Comparison of ENCODE assay signal across 8 cellular contexts in genomic region chr3:49121244-49121671, GRCh38. TPM values are rescaled to one million over a fixed set of nuclear protein-coding genes. Genes with fewer than 3 reads are reported as not detected.
DNase-seq lines count a peak whose midpoint lies in the region; ATAC-seq and TF ChIP-seq lines count a peak whose summit lies in the region.

No MANE protein-coding gene starts in this region.

- H3K4me1 ChIP-seq in CD4-positive, alpha-beta memory T cell (ENCODE audit: insufficient read depth, low read length), result peaks cover 26% of the 10 kb centered on the region
- peaks cover 2% of the 10 kb centered on the region for H3K4me1 ChIP-seq in NT2/D1 (ENCODE audit: insufficient read depth, insufficient read length)
- peaks cover 4% of the 10 kb centered on the region for H3K4me1 ChIP-seq in ectodermal cell (ENCODE audit: control insufficient read depth, insufficient read depth, low read length)
- peaks cover 7% of the 10 kb centered on the region for H3K4me1 ChIP-seq in ovary (ENCODE audit: insufficient read depth)

- peak overlapping the region; percentile 100 for H3K9ac ChIP-seq in NT2/D1 (ENCODE audit: insufficient read length, low read depth)

- peak overlapping the region in 1 of 2 donors; percentile 94 for H3K4me3 ChIP-seq in CD4-positive, alpha-beta memory T cell (ENCODE audit: low read length in 2 of 2)
- H3K4me3 ChIP-seq in NT2/D1 (ENCODE audit: insufficient read length, low read depth), result peak overlapping the region; percentile 100
- peak overlapping the region; percentile 97 for H3K4me3 ChIP-seq in ectodermal cell (ENCODE audit: insufficient read depth, low read depth, low read length)
- peak overlapping the region; percentile 80 for H3K4me3 ChIP-seq in ovary

- no peak for TF ChIP-seq EP300 in ovary (IDR thresholded peaks at IDR 0.05)

- DNase-seq in CD4-positive, alpha-beta memory T cell, result peak in 1 of 5 donors; percentile 4
- DNase-seq in NT2/D1 (ENCODE audit: low read depth, low spot score) (no peak), ovary (no peak), amniotic stem cell (lab: John Stamatoyannopoulos, UW) (no peak), epidermal melanocyte (ENCODE audit: insufficient read length, low spot score) (no peak), NCI-H345 treated with DMSO at 0.1 percent for 48 hours (lab: John Stamatoyannopoulos, UW; ENCODE audit: unreplicated experiment) (no peak)

- no peaks in the 10 kb centered on the region for H3K27me3 ChIP-seq in CD4-positive, alpha-beta memory T cell (ENCODE audit: insufficient read depth, low read length)
- H3K27me3 ChIP-seq in NT2/D1 (ENCODE audit: insufficient read depth, insufficient read length) (no peaks in the 10 kb centered on the region), ectodermal cell (ENCODE audit: control insufficient read depth, insufficient read depth, low read length, poor library complexity, severe bottlenecking) (no peaks in the 10 kb centered on the region), ovary (no peaks in the 10 kb centered on the region)

- intact Hi-C loops in CD4-positive, alpha-beta memory T cell (cut with micrococcal nuclease), result loop anchor here (2.0 kb wide), 2 partner anchors 38 to 50 kb away; partner anchors contain the start of gene KLHDC8B
- intact Hi-C loops in ovary (cut with DNase I), result no loop called here

- POLR2A ChIA-PET in CD4-positive, alpha-beta memory T cell (lab: Charles Lee; ENCODE audit: partially characterized antibody), result interaction anchor here (0.6 to 5.9 kb wide), 27 partner anchors 9 to 1115 kb away, joined by 3 to 105 read pairs (median 5); partner anchors contain the start of genes ARIH2, BSN, CCDC71 and DAG1

- no peaks in the 10 kb centered on the region for H3K9me3 ChIP-seq in CD4-positive, alpha-beta memory T cell (ENCODE audit: control insufficient read depth in 1 of 2, low read length in 2 of 2)
- H3K9me3 ChIP-seq in NT2/D1 (ENCODE audit: insufficient read depth, low read length), result no peaks in the 10 kb centered on the region
- no peaks in the 10 kb centered on the region for H3K9me3 ChIP-seq in ectodermal cell (ENCODE audit: control insufficient read depth, low read length)
- H3K9me3 ChIP-seq in ovary, result no peaks in the 10 kb centered on the region

- 92 to 93% methylated on average over 14 of the region's 14 CpGs for WGBS in ectodermal cell, 2 experiments
- WGBS in ovary, 3 donors, result 67 to 70% (median 68%) methylated on average over 14 of the region's 14 CpGs

- H3K27me3 Mint-ChIP-seq in CD4-positive, alpha-beta memory T cell, result no peaks in the 10 kb centered on the region

- H3K9me3 Mint-ChIP-seq in CD4-positive, alpha-beta memory T cell, result no peaks in the 10 kb centered on the region

- no peak for ATAC-seq in GM18867 (IDR thresholded peaks at IDR 0.05; ENCODE audit: unreplicated experiment)

- peaks cover 18% of the 10 kb centered on the region for H3K36me3 ChIP-seq in CD4-positive, alpha-beta memory T cell (ENCODE audit: insufficient read depth, low read length)
- H3K36me3 ChIP-seq in NT2/D1 (ENCODE audit: insufficient read depth, insufficient read length, low read length), result peaks cover 89% of the 10 kb centered on the region
- H3K36me3 ChIP-seq in ectodermal cell (ENCODE audit: control insufficient read depth, insufficient read depth, low read length), result peaks cover 30% of the 10 kb centered on the region
- H3K36me3 ChIP-seq in ovary, result no peaks in the 10 kb centered on the region

- H3K4me1 Mint-ChIP-seq in CD4-positive, alpha-beta memory T cell, result peaks cover 7 to 33% (median 19%) of the 10 kb centered on the region in 4 donors

- peak overlapping the region; percentile 70 to 95 (median 92) for H3K27ac Mint-ChIP-seq in CD4-positive, alpha-beta memory T cell

- H3K4me3 Mint-ChIP-seq in CD4-positive, alpha-beta memory T cell, result peak overlapping the region; percentile 52 to 90 (median 88)

- TF ChIP-seq POLR2A in ovary (IDR thresholded peaks at IDR 0.05), result no peak

- no peak for TF ChIP-seq CTCF in ovary (IDR thresholded peaks at IDR 0.05)

- peaks cover 13 to 14% of the 10 kb centered on the region in 2 donors for H3K36me3 Mint-ChIP-seq in CD4-positive, alpha-beta memory T cell

- CTCF ChIA-PET in CD4-positive, alpha-beta memory T cell (lab: Charles Lee; ENCODE audit: partially characterized antibody), result interaction anchor here (0.9 to 3.2 kb wide), 9 partner anchors 16 to 133 kb away, joined by 3 to 24 read pairs (median 4); partner anchors contain the start of genes NDUFAF3, P4HTM, QARS1 and QRICH1

- peak overlapping the region; percentile 92 for H3K27ac ChIP-seq in CD4-positive, alpha-beta memory T cell (ENCODE audit: low read depth, low read length)
- H3K27ac ChIP-seq in ectodermal cell (ENCODE audit: insufficient read depth, low read depth, low read length, poor library complexity, severe bottlenecking) (peak overlapping the region; percentile 79), ovary (peak overlapping the region; percentile 12 to 83)

RNA-seq across cellular contexts. Expression of gene USP19, which starts 0.6 kb away (rescaled TPM):
- total RNA-seq in CD4-positive, alpha-beta memory T cell, result 100 to 1,000 TPM in 1 of 2 experiments, 10 to 100 TPM in 1; 91.7 to 105 TPM
- 10 to 100 TPM; 24.9 to 38.2 TPM for polyA plus RNA-seq in CD4-positive, alpha-beta memory T cell
- polyA plus RNA-seq in ectodermal cell (2013, experiment 1 of 4), result 43.7 TPM
- 51.0 TPM for polyA plus RNA-seq in ectodermal cell (2013, experiment 2 of 4)
- polyA plus RNA-seq in ectodermal cell (2013, experiment 3 of 4), result 37.4 TPM
- 44.2 TPM for polyA plus RNA-seq in ectodermal cell (2013, experiment 4 of 4)
- total RNA-seq in ovary, result 10 to 100 TPM; 38.3 to 71.4 (median 53.8) TPM
- polyA plus RNA-seq in ovary, result 10 to 100 TPM; 21.7 to 33.3 TPM

RNA-seq across cellular contexts. Expression of gene LAMB2, which starts 11.6 kb away (rescaled TPM):
- 1 to 10 TPM in 1 of 2 experiments, not detected in 1; 1.1 TPM for total RNA-seq in CD4-positive, alpha-beta memory T cell
- not detected for polyA plus RNA-seq in CD4-positive, alpha-beta memory T cell
- 163 TPM for polyA plus RNA-seq in ectodermal cell (2013, experiment 1 of 4)
- 198 TPM for polyA plus RNA-seq in ectodermal cell (2013, experiment 2 of 4)
- 153 TPM for polyA plus RNA-seq in ectodermal cell (2013, experiment 3 of 4)
- polyA plus RNA-seq in ectodermal cell (2013, experiment 4 of 4), result 201 TPM
- total RNA-seq in ovary, result 100 to 1,000 TPM; 457 to 681 (median 491) TPM
- 100 to 1,000 TPM; 408 to 528 TPM for polyA plus RNA-seq in ovary

RNA-seq across cellular contexts. Expression of gene QARS1, which starts 16.7 kb away (rescaled TPM):
- 100 to 1,000 TPM; 199 TPM for total RNA-seq in CD4-positive, alpha-beta memory T cell
- 100 to 1,000 TPM; 102 to 116 TPM for polyA plus RNA-seq in CD4-positive, alpha-beta memory T cell
- 396 TPM for polyA plus RNA-seq in ectodermal cell (2013, experiment 1 of 4)
- polyA plus RNA-seq in ectodermal cell (2013, experiment 2 of 4), result 440 TPM
- 317 TPM for polyA plus RNA-seq in ectodermal cell (2013, experiment 3 of 4)
- polyA plus RNA-seq in ectodermal cell (2013, experiment 4 of 4), result 350 TPM
- total RNA-seq in ovary, result 100 to 1,000 TPM; 165 to 271 (median 204) TPM
- polyA plus RNA-seq in ovary, result 100 to 1,000 TPM; 191 to 293 TPM

RNA-seq across cellular contexts. Expression of gene QRICH1, which starts 27.4 kb away (rescaled TPM):
- 100 to 1,000 TPM; 172 to 177 TPM for total RNA-seq in CD4-positive, alpha-beta memory T cell
- polyA plus RNA-seq in CD4-positive, alpha-beta memory T cell, result 10 to 100 TPM; 18.6 to 32.0 TPM
- polyA plus RNA-seq in ectodermal cell (2013, experiment 1 of 4), result 128 TPM
- polyA plus RNA-seq in ectodermal cell (2013, experiment 2 of 4), result 110 TPM
- 87.7 TPM for polyA plus RNA-seq in ectodermal cell (2013, experiment 3 of 4)
- polyA plus RNA-seq in ectodermal cell (2013, experiment 4 of 4), result 98.6 TPM
- total RNA-seq in ovary, result 100 to 1,000 TPM in 2 of 7 donors, 10 to 100 TPM in 5; 56.9 to 104 (median 90.4) TPM
- polyA plus RNA-seq in ovary, result 10 to 100 TPM; 46.2 to 78.9 TPM

RNA-seq across cellular contexts. Expression of gene CCDC71, which starts 44.9 kb away (rescaled TPM):
- 10 to 100 TPM; 31.6 to 33.5 TPM for total RNA-seq in CD4-positive, alpha-beta memory T cell
- 1 to 10 TPM in 1 of 2 donors, under 1 TPM in 1; 0.13 to 2.1 TPM for polyA plus RNA-seq in CD4-positive, alpha-beta memory T cell
- 25.1 TPM for polyA plus RNA-seq in ectodermal cell (2013, experiment 1 of 4)
- polyA plus RNA-seq in ectodermal cell (2013, experiment 2 of 4), result 28.0 TPM
- 24.1 TPM for polyA plus RNA-seq in ectodermal cell (2013, experiment 3 of 4)
- 25.1 TPM for polyA plus RNA-seq in ectodermal cell (2013, experiment 4 of 4)
- 10 to 100 TPM; 24.8 to 39.0 (median 32.7) TPM for total RNA-seq in ovary
- 10 to 100 TPM in 1 of 2 donors, 1 to 10 TPM in 1; 6.9 to 30.9 TPM for polyA plus RNA-seq in ovary

Comparison
In these comparisons a context has a peak if more than half of its experiments do, and no peak if none do; other contexts are left out.
1. RNA of gene LAMB2, which starts 11.6 kb away (total RNA-seq): 457 to 681 TPM in ovary; 1.1 TPM in CD4-positive, alpha-beta memory T cell; every median in the first group is over 100 times any median in the second.
2. Peak in every context shown above with its lines, with median percentiles within 50 percentile points of each other: H3K27ac ChIP-seq.